ENCODE assay signal across 8 cellular contexts in the genomic region with DNA sequence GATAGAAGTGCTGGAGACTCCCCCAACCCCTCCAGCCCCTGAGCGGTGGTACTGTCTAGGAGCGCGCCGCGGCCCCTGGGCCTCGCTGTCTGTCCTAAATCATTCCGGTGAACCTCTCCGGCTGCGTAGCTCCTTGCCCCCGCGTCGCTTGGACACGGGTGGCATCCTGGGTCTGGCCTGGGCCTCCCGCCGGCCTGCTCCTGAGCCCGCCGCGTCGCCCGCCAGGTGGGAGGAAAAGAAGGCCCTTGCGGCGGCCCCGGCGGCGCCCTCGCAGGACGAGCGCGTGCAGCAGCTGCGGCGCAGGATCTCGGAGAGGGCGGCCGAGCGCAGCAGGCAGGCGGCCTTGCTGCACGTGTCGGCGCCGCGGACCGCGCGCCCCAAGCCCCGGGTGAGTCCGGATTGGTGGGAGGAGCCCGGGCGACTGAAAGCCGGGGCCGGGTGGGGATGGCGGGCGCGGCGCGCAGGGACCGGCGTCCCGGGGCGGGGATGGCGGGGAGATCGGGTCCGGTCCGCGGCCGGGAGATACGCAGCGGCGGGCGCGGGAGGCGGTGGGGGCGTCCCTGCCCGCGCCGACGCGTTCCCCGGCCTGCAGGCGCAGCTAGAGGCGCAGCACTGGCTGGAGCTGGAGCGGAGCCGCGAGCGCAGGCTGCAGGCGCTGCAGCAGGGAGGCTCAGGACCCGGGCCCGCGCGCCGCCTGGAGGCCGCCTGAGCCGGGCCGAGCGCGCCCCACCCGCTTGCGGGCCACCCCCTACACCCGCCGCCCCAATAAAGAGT. TPM values are rescaled to one million over a fixed set of nuclear protein-coding genes. Genes with fewer than 3 reads are reported as not detected.
DNase-seq lines count a peak whose midpoint lies in the region; ATAC-seq and TF ChIP-seq lines count a peak whose summit lies in the region.

No MANE protein-coding gene starts in this region.

- H3K4me1 Mint-ChIP-seq in activated CD4-positive, alpha-beta T cell treated with anti-CD3 and anti-CD28 coated beads, Interleukin-2, amount 10 ng/mL, durations not matched to agents 7 days and 5 days, result peaks cover 21% of the 10 kb centered on the region

- ATAC-seq in HG02763 (IDR thresholded peaks at IDR 0.05; ENCODE audit: unreplicated experiment) (peak; percentile 70), left lung (peak; percentile 96)

- DNase-seq in DMS79 treated with DMSO at 0.1 percent for 48 hours (lab: John Stamatoyannopoulos, UW) (peak; percentile 6), DMS79 (lab: John Stamatoyannopoulos, UW) (no peak), NCI-H1694 treated with DMSO at 0.1 percent for 48 hours (lab: John Stamatoyannopoulos, UW) (peak; percentile 27), dedifferentiated amniotic fluid mesenchymal stem cell (ENCODE audit: extremely low spot score) (peak; percentile 41), left lung (peak; percentile 59 to 89)
- peak; percentile 61 for DNase-seq in activated CD4-positive, alpha-beta T cell treated with anti-CD3 and anti-CD28 coated beads, Interleukin-2, amount 10 ng/mL, durations not matched to agents 7 days and 5 days
- DNase-seq in stimulated activated CD4-positive, alpha-beta T cell treated with anti-CD3 and anti-CD28 coated beads, Interleukin-2, amount 100 ng/mL, for 24 hours, result peak; percentile 65 to 75

- H3K36me3 Mint-ChIP-seq in activated CD4-positive, alpha-beta T cell treated with anti-CD3 and anti-CD28 coated beads, Interleukin-2, amount 10 ng/mL, durations not matched to agents 7 days and 5 days (ENCODE audit: low read depth), result peaks cover 1% of the 10 kb centered on the region

- peaks cover 11% of the 10 kb centered on the region for H3K27me3 Mint-ChIP-seq in activated CD4-positive, alpha-beta T cell treated with anti-CD3 and anti-CD28 coated beads, Interleukin-2, amount 10 ng/mL, durations not matched to agents 7 days and 5 days

- POLR2A ChIA-PET in activated CD4-positive, alpha-beta T cell treated with anti-CD3 and anti-CD28 coated beads, Interleukin-2, amount 10 ng/mL, durations not matched to agents 7 days and 5 days (lab: Charles Lee), result no interaction called here

- CTCF ChIA-PET in activated CD4-positive, alpha-beta T cell treated with anti-CD3 and anti-CD28 coated beads, Interleukin-2, amount 10 ng/mL, durations not matched to agents 7 days and 5 days (lab: Charles Lee), result interaction anchor here (0.6 to 2.4 kb wide), 8 partner anchors 13 to 242 kb away, joined by 3 to 9 read pairs (median 3); no protein-coding TSS in a partner anchor

- no peaks in the 10 kb centered on the region for H3K36me3 ChIP-seq in left lung

- peak overlapping the region; percentile 44 to 46 for H3K4me3 ChIP-seq in left lung

- peak overlapping the region; percentile 65 for H3K4me3 Mint-ChIP-seq in activated CD4-positive, alpha-beta T cell treated with anti-CD3 and anti-CD28 coated beads, Interleukin-2, amount 10 ng/mL, durations not matched to agents 7 days and 5 days

- H3K9me3 Mint-ChIP-seq in activated CD4-positive, alpha-beta T cell treated with anti-CD3 and anti-CD28 coated beads, Interleukin-2, amount 10 ng/mL, durations not matched to agents 7 days and 5 days, result no peaks in the 10 kb centered on the region

- peak overlapping the region in 1 of 2 donors; percentile 18 for H3K27ac ChIP-seq in left lung

- H3K27ac Mint-ChIP-seq in activated CD4-positive, alpha-beta T cell treated with anti-CD3 and anti-CD28 coated beads, Interleukin-2, amount 10 ng/mL, durations not matched to agents 7 days and 5 days, result no peak overlapping the region

- no peaks in the 10 kb centered on the region for H3K9me3 ChIP-seq in left lung

- TF ChIP-seq CTCF in left lung (IDR thresholded peaks at IDR 0.05), result peak; percentile 49 to 58

- peaks cover 0 to 48% of the 10 kb centered on the region in 2 donors for H3K27me3 ChIP-seq in left lung

- intact Hi-C loops in left lung (cut with DNase I), result no loop called here

- H3K4me1 ChIP-seq in left lung, result peaks cover 3 to 17% of the 10 kb centered on the region in 2 donors

RNA-seq across cellular contexts. Expression of a gene that starts 6.5 kb away (rescaled TPM):
- 100 to 1,000 TPM in 1 of 2 experiments, 10 to 100 TPM in 1; 96.2 to 102 TPM for total RNA-seq in activated CD4-positive, alpha-beta T cell treated with anti-CD3 and anti-CD28 coated beads, Interleukin-2, amount 10 ng/mL, durations not matched to agents 7 days and 5 days
- 10 to 100 TPM; 42.2 to 46.2 TPM for total RNA-seq in left lung

RNA-seq across cellular contexts. Expression of a gene that starts 43.6 kb away (rescaled TPM):
- total RNA-seq in activated CD4-positive, alpha-beta T cell treated with anti-CD3 and anti-CD28 coated beads, Interleukin-2, amount 10 ng/mL, durations not matched to agents 7 days and 5 days, result not detected
- 1 to 10 TPM; 1.3 to 2.6 TPM for total RNA-seq in left lung

RNA-seq across cellular contexts. Expression of a gene that starts 44.0 kb away (rescaled TPM):
- total RNA-seq in activated CD4-positive, alpha-beta T cell treated with anti-CD3 and anti-CD28 coated beads, Interleukin-2, amount 10 ng/mL, durations not matched to agents 7 days and 5 days, result 10 to 100 TPM; 14.8 to 17.2 TPM
- total RNA-seq in left lung, result 10 to 100 TPM; 12.0 to 12.4 TPM
